Comparison of ENCODE assay signal across 22 cellular contexts in genomic region chr6:30944051-30944450, GRCh38. TPM values are rescaled to one million over a fixed set of nuclear protein-coding genes. Genes with fewer than 3 reads are reported as not detected.
DNase-seq lines count a peak whose midpoint lies in the region; ATAC-seq, FAIRE-seq and TF ChIP-seq lines count a peak whose summit lies in the region.
"Had no signal": no experiment of that assay in that cellular context is flagged by ENCODE, and none has a peak within 500 bp of the region (broad histone marks: within the 10 kb centered on the region; RNA-seq: fewer than 3 reads in every experiment).

No MANE protein-coding gene starts in this region.

- 88% methylated on average over 4 of the region's 4 CpGs; no CpG with 5 or more reads in 1 of the 2 experiments for WGBS in H1 (ENCODE audit: extremely low coverage in 1 of 2, insufficient coverage in 1 of 2, insufficient read length in 1 of 2, insufficient replicate concordance in 2 of 2, low coverage in 1 of 2, low lambda C conversion rate in 2 of 2, missing lambda C conversion rate in 1 of 2), 2 experiments

- no peak overlapping the region for H3K4me2 ChIP-seq in H1 (ENCODE audit: insufficient read depth in 1 of 2, low read depth in 2 of 2, low read length in 2 of 2)

- no peak for TF ChIP-seq POLR2A in H1 (IDR thresholded peaks at IDR 0.05; ENCODE audit: control extremely low read depth in 1 of 2, low read depth in 2 of 2, low read length in 2 of 2)

- no peak for TF ChIP-seq EP300 in H1 (IDR thresholded peaks at IDR 0.05; ENCODE audit: borderline replicate concordance in 1 of 2, low read depth in 2 of 2, low read length in 2 of 2)

- no peaks in the 10 kb centered on the region for H3K79me1 ChIP-seq in H1 (ENCODE audit: low read depth, low read length)

- no peak overlapping the region for H3K56ac ChIP-seq in H1 (replicated peaks; ENCODE audit: insufficient read length, low read depth, low read length)

- CTCF ChIA-PET in WTC11 (lab: Charles Lee) (interaction anchor here (2.9 to 4.7 kb wide), 2 partner anchors 12 to 126 kb away, joined by 29 to 50 read pairs; no protein-coding TSS in a partner anchor), H1 (lab: Charles Lee; ENCODE audit: partially characterized antibody) (interaction anchor here (0.6 to 4.5 kb wide), 9 partner anchors 11 to 266 kb away, joined by 3 to 26 read pairs (median 4); no protein-coding TSS in a partner anchor)

- H3K27me3 ChIP-seq in H1 (replicated peaks in 1 of 4; ENCODE audit: control insufficient read depth in 3 of 4, extremely low read depth in 1 of 4, insufficient read depth in 3 of 4, low read length in 3 of 4) = no peaks in the 10 kb centered on the region; a peak in 1 of 7 replicates
- H3K27me3 ChIP-seq in right atrium auricular region = no peaks in the 10 kb centered on the region

- no peaks in the 10 kb centered on the region for H3K79me2 ChIP-seq in H1 (ENCODE audit: control insufficient read depth in 1 of 2, insufficient read depth in 2 of 2, low read length in 2 of 2)

- H3K4me3 ChIP-seq in H1 (ENCODE audit: extremely low read depth in 1 of 4, insufficient read depth in 2 of 4, low read depth in 3 of 4, low read length in 4 of 4) = no peak overlapping the region
- no peak overlapping the region for H3K4me3 ChIP-seq in right atrium auricular region
- H3K4me3 ChIP-seq: GM12878 had no signal

- no peak overlapping the region for H3K4ac ChIP-seq in H1 (replicated peaks; ENCODE audit: insufficient read length, low read depth, low read length)

- DNase-seq in WTC11 (ENCODE audit: low spot score) (no peak), H1 (ENCODE audit: low read depth in 1 of 2, low spot score in 2 of 2) (no peak), NCI-H2196 treated with DMSO at 0.1 percent for 48 hours (lab: John Stamatoyannopoulos, UW; ENCODE audit: unreplicated experiment) (no peak), right atrium auricular region (ENCODE audit: low spot score) (no peak)
- DNase-seq: BE2C; C1 segment of cervical spinal cord; CD4-positive, CD25-positive, alpha-beta regulatory T cell; CD8-positive, alpha-beta memory T cell; COR-L47; DMS 273 treated with DMSO at 0.1 percent for 48 hours; DMS53; DND-41; EL; GOT3; H9; IMR-90; KBM-7 had no signal

- TF ChIP-seq CTCF in WTC11 (IDR thresholded peaks at IDR 0.05) (no peak), H1 (IDR thresholded peaks at IDR 0.05; ENCODE audit: control extremely low read depth in 1 of 3, insufficient read depth in 1 of 3, low read depth in 1 of 3, low read length in 3 of 3) (no peak), right atrium auricular region (IDR thresholded peaks at IDR 0.05) (no peak)

- no peaks in the 10 kb centered on the region; the same call in 1 of the 2 replicates for H3K23me2 ChIP-seq in H1 (ENCODE audit: low read depth, low read length)

- peaks cover 6% of the 10 kb centered on the region for H3K9me3 Mint-ChIP-seq in WTC11
- H3K9me3 Mint-ChIP-seq: CD8-positive, alpha-beta memory T cell; H9 had no signal

- no peak overlapping the region for H4K5ac ChIP-seq in H1 (ENCODE audit: insufficient read length, low read depth, low read length)

- H3K27ac Mint-ChIP-seq in WTC11 = peak overlapping the region; percentile 15; the same call in 1 of the 2 replicates
- H3K27ac Mint-ChIP-seq: CD4-positive, CD25-positive, alpha-beta regulatory T cell; CD8-positive, alpha-beta memory T cell had no signal

- H2BK12ac ChIP-seq in H1 (ENCODE audit: low read depth, low read length) = peak overlapping the region; percentile 71; the same call in 1 of the 2 replicates

- no peak for FAIRE-seq in H1 (lab: Jason Lieb, UNC)
- FAIRE-seq: GM12878 had no signal

- no peak overlapping the region for H2AFZ ChIP-seq in H1 (ENCODE audit: low read length)

- H3K9me3 ChIP-seq in H1 (ENCODE audit: insufficient read depth in 2 of 2, low read depth in 1 of 2, low read length in 1 of 2) = no peaks in the 10 kb centered on the region
- H3K9me3 ChIP-seq in right atrium auricular region = no peaks in the 10 kb centered on the region
- H3K9me3 ChIP-seq: BE2C had no signal

- no peak overlapping the region for H3K27ac ChIP-seq in H1 (ENCODE audit: low read depth, low read length)
- no peak overlapping the region for H3K27ac ChIP-seq in right atrium auricular region
- H3K27ac ChIP-seq: HL-60 had no signal

- H3K9ac ChIP-seq in H1 (replicated peaks in 1 of 4; ENCODE audit: extremely low read depth in 1 of 4, low read depth in 3 of 4, low read length in 3 of 4) = no peak overlapping the region

- H4K8ac ChIP-seq in H1 (ENCODE audit: extremely low read depth, insufficient read depth, low read length) = no peak overlapping the region

- H3K18ac ChIP-seq in H1 (ENCODE audit: extremely low read depth, low read length) = no peak overlapping the region

- H4K91ac ChIP-seq in H1 (replicated peaks; ENCODE audit: insufficient read length, low read length) = no peak overlapping the region

- no peaks in the 10 kb centered on the region for H3K36me3 Mint-ChIP-seq in WTC11
- H3K36me3 Mint-ChIP-seq: CD4-positive, CD25-positive, alpha-beta regulatory T cell had no signal

- H2BK120ac ChIP-seq in H1 (replicated peaks; ENCODE audit: low read depth, low read length) = no peak overlapping the region

- peaks cover 36% of the 10 kb centered on the region for H3K4me1 Mint-ChIP-seq in WTC11

- no peaks in the 10 kb centered on the region for H4K20me1 ChIP-seq in H1 (replicated peaks in 1 of 2; ENCODE audit: control insufficient read depth in 1 of 2, insufficient read depth in 2 of 2, low read length in 2 of 2)

- ATAC-seq in WTC11 = no peak
- ATAC-seq: GM12878 had no signal

- no peak overlapping the region for H3K4me3 Mint-ChIP-seq in WTC11
- H3K4me3 Mint-ChIP-seq: CD4-positive, CD25-positive, alpha-beta regulatory T cell; CD8-positive, alpha-beta memory T cell; H9 had no signal

- H2BK15ac ChIP-seq in H1 (ENCODE audit: low read length) = no peak overlapping the region

- H3K27me3 Mint-ChIP-seq in WTC11 (ENCODE audit: low read depth) = peaks cover 3% of the 10 kb centered on the region

- no peaks in the 10 kb centered on the region for H3K36me3 ChIP-seq in H1 (ENCODE audit: control insufficient read depth in 2 of 4, insufficient read depth in 4 of 4, low read length in 3 of 4)
- H3K36me3 ChIP-seq in right atrium auricular region = no peaks in the 10 kb centered on the region
- H3K36me3 ChIP-seq: BE2C had no signal

- H3K23ac ChIP-seq in H1 (ENCODE audit: insufficient read length) = no peak overlapping the region

- no peak overlapping the region for H2AK5ac ChIP-seq in H1 (ENCODE audit: low read depth, low read length)

- POLR2A ChIA-PET in WTC11 (lab: Charles Lee) = no interaction called here
- POLR2A ChIA-PET in H1 (lab: Charles Lee; ENCODE audit: partially characterized antibody) = no interaction called here

- H3K14ac ChIP-seq in H1 (ENCODE audit: insufficient read length) = no peak overlapping the region

- no peak overlapping the region for H2BK5ac ChIP-seq in H1 (ENCODE audit: low read depth, low read length)

- TF ChIP-seq RAD21 in H1 (IDR thresholded peaks at IDR 0.05 in 1 of 2, conservative IDR thresholded peaks at IDR 0.05 in 1 of 2; ENCODE audit: low read depth in 2 of 2, low read length in 2 of 2) = no peak

- no peak overlapping the region for H2BK20ac ChIP-seq in H1 (ENCODE audit: low read length)

- H3K4me1 ChIP-seq in H1 (replicated peaks in 1 of 4; ENCODE audit: control insufficient read depth in 3 of 4, insufficient read depth in 4 of 4, low read length in 3 of 4) (peaks cover 6 to 9% (median 8%) of the 10 kb centered on the region in 4 experiments), right atrium auricular region (peaks cover 0 to 12% of the 10 kb centered on the region in 2 donors)
- H3K4me1 ChIP-seq: BE2C had no signal

RNA-seq across cellular contexts. Expression of gene MUCL3, which starts 3.3 kb away (rescaled TPM):
- total RNA-seq in WTC11 (2021) (0.15 to 0.21 TPM (median 0.18 TPM) in 3 replicates), right atrium auricular region (not detected)
- total RNA-seq in H1 (2021; fragmentation: NEBNext Ultra II Directional; extraction: Animal tissue kit (Norgen Biotek cat#: 25700)) = 0.08 and 0.37 TPM in 2 replicates
- 0.15 and 0.22 TPM in 2 replicates for polyA plus RNA-seq in H1 (2011; rRNA removed)
- polyA plus RNA-seq in H1 (2011; cell fraction: cytosol; rRNA removed) = 0.18 TPM
- 0.41 TPM for polyA plus RNA-seq in H1 (2011; cell fraction: nucleus; rRNA removed)
- 0.19 to 0.34 TPM (median 0.26 TPM) in 4 replicates for polyA plus RNA-seq in H1 (2012, experiment 1 of 2)
- not detected for polyA plus RNA-seq in H1 (2012, experiment 2 of 2)
- polyA plus RNA-seq in H1 (2013, experiment 1 of 2) = 0.59 TPM
- polyA plus RNA-seq in H1 (2013, experiment 2 of 2) = 0.50 TPM
- polyA minus RNA-seq in H1 (2011; rRNA and poly(A)+ RNA removed) = 0.10 and 0.13 TPM in 2 replicates
- not detected for polyA minus RNA-seq in H1 (2011; cell fraction: cytosol; rRNA and poly(A)+ RNA removed)
- polyA minus RNA-seq in H1 (2011; cell fraction: nucleus; rRNA and poly(A)+ RNA removed) = not detected
- total RNA-seq: A172; CD4-positive, CD25-positive, alpha-beta regulatory T cell; CD8-positive, alpha-beta memory T cell; G401; HT1080; IMR-90 had no signal
- polyA plus RNA-seq: CD4-positive, CD25-positive, alpha-beta regulatory T cell; CD8-positive, alpha-beta memory T cell; IMR-90 had no signal

RNA-seq across cellular contexts. Expression of gene SFTA2, which starts 12.1 kb away (rescaled TPM):
- total RNA-seq in WTC11 (2021) = 0.66 to 0.80 TPM in 2 of 3 replicates, not detected in the other
- not detected in 2 replicates for total RNA-seq in H1 (2021; fragmentation: NEBNext Ultra II Directional; extraction: Animal tissue kit (Norgen Biotek cat#: 25700))
- not detected in 2 replicates for polyA plus RNA-seq in H1 (2011; rRNA removed)
- polyA plus RNA-seq in H1 (2011; cell fraction: cytosol; rRNA removed) = not detected
- polyA plus RNA-seq in H1 (2011; cell fraction: nucleus; rRNA removed) = not detected
- polyA plus RNA-seq in H1 (2012, experiment 1 of 2) = not detected in 4 replicates
- polyA plus RNA-seq in H1 (2012, experiment 2 of 2) = not detected
- polyA plus RNA-seq in H1 (2013, experiment 1 of 2) = not detected
- not detected for polyA plus RNA-seq in H1 (2013, experiment 2 of 2)
- not detected in 2 replicates for polyA minus RNA-seq in H1 (2011; rRNA and poly(A)+ RNA removed)
- polyA minus RNA-seq in H1 (2011; cell fraction: cytosol; rRNA and poly(A)+ RNA removed) = not detected
- polyA minus RNA-seq in H1 (2011; cell fraction: nucleus; rRNA and poly(A)+ RNA removed) = not detected
- total RNA-seq in right atrium auricular region = not detected
- total RNA-seq: A172; CD4-positive, CD25-positive, alpha-beta regulatory T cell; CD8-positive, alpha-beta memory T cell; G401; H9; HT1080; IMR-90 had no signal
- polyA plus RNA-seq: CD8-positive, alpha-beta memory T cell; IMR-90 had no signal

RNA-seq across cellular contexts. Expression of gene VARS2, which starts 30.0 kb away (rescaled TPM):
- total RNA-seq in WTC11 (2021) (65.6 to 74.1 TPM (median 69.9 TPM) in 3 replicates), right atrium auricular region (10 to 100 TPM; 12.1 to 13.6 TPM)
- 41.2 and 47.7 TPM in 2 replicates for total RNA-seq in H1 (2021; fragmentation: NEBNext Ultra II Directional; extraction: Animal tissue kit (Norgen Biotek cat#: 25700))
- 26.8 and 34.8 TPM in 2 replicates for polyA plus RNA-seq in H1 (2011; rRNA removed)
- 36.0 TPM for polyA plus RNA-seq in H1 (2011; cell fraction: cytosol; rRNA removed)
- 180 TPM for polyA plus RNA-seq in H1 (2011; cell fraction: nucleus; rRNA removed)
- polyA plus RNA-seq in H1 (2012, experiment 1 of 2) = 20.8 to 48.2 TPM (median 43.6 TPM) in 4 replicates
- polyA plus RNA-seq in H1 (2012, experiment 2 of 2) = 31.4 TPM
- polyA plus RNA-seq in H1 (2013, experiment 1 of 2) = 25.2 TPM
- 23.4 TPM for polyA plus RNA-seq in H1 (2013, experiment 2 of 2)
- polyA minus RNA-seq in H1 (2011; rRNA and poly(A)+ RNA removed) = 34.0 and 41.2 TPM in 2 replicates
- 25.2 TPM for polyA minus RNA-seq in H1 (2011; cell fraction: cytosol; rRNA and poly(A)+ RNA removed)
- polyA minus RNA-seq in H1 (2011; cell fraction: nucleus; rRNA and poly(A)+ RNA removed) = 32.4 TPM

RNA-seq across cellular contexts. Expression of gene GTF2H4, which starts 36.0 kb away (rescaled TPM):
- total RNA-seq in WTC11 (2021) (46.2 to 49.7 TPM (median 49.2 TPM) in 3 replicates), right atrium auricular region (1 to 10 TPM; 3.6 to 4.0 TPM)
- 49.5 and 53.4 TPM in 2 replicates for total RNA-seq in H1 (2021; fragmentation: NEBNext Ultra II Directional; extraction: Animal tissue kit (Norgen Biotek cat#: 25700))
- polyA plus RNA-seq in H1 (2011; rRNA removed) = 42.3 and 46.2 TPM in 2 replicates
- polyA plus RNA-seq in H1 (2011; cell fraction: cytosol; rRNA removed) = 42.7 TPM
- polyA plus RNA-seq in H1 (2011; cell fraction: nucleus; rRNA removed) = 147 TPM
- 36.6 to 48.0 TPM (median 43.7 TPM) in 4 replicates for polyA plus RNA-seq in H1 (2012, experiment 1 of 2)
- polyA plus RNA-seq in H1 (2012, experiment 2 of 2) = 81.6 TPM
- polyA plus RNA-seq in H1 (2013, experiment 1 of 2) = 42.6 TPM
- polyA plus RNA-seq in H1 (2013, experiment 2 of 2) = 40.8 TPM
- 27.0 and 29.0 TPM in 2 replicates for polyA minus RNA-seq in H1 (2011; rRNA and poly(A)+ RNA removed)
- polyA minus RNA-seq in H1 (2011; cell fraction: cytosol; rRNA and poly(A)+ RNA removed) = 13.8 TPM
- polyA minus RNA-seq in H1 (2011; cell fraction: nucleus; rRNA and poly(A)+ RNA removed) = 39.6 TPM

RNA-seq across cellular contexts. Expression of gene MUC21, which starts 39.5 kb away (rescaled TPM):
- total RNA-seq in WTC11 (2021) (not detected in 3 replicates), right atrium auricular region (not detected)
- not detected in 2 replicates for total RNA-seq in H1 (2021; fragmentation: NEBNext Ultra II Directional; extraction: Animal tissue kit (Norgen Biotek cat#: 25700))
- polyA plus RNA-seq in H1 (2011; rRNA removed) = not detected in 2 replicates
- polyA plus RNA-seq in H1 (2011; cell fraction: cytosol; rRNA removed) = 0.04 TPM
- 0.06 TPM for polyA plus RNA-seq in H1 (2011; cell fraction: nucleus; rRNA removed)
- polyA plus RNA-seq in H1 (2012, experiment 1 of 2) = not detected in 4 replicates
- polyA plus RNA-seq in H1 (2012, experiment 2 of 2) = not detected
- not detected for polyA plus RNA-seq in H1 (2013, experiment 1 of 2)
- not detected for polyA plus RNA-seq in H1 (2013, experiment 2 of 2)
- polyA minus RNA-seq in H1 (2011; rRNA and poly(A)+ RNA removed) = not detected in 2 replicates
- not detected for polyA minus RNA-seq in H1 (2011; cell fraction: cytosol; rRNA and poly(A)+ RNA removed)
- polyA minus RNA-seq in H1 (2011; cell fraction: nucleus; rRNA and poly(A)+ RNA removed) = not detected
- total RNA-seq: A172; CD4-positive, CD25-positive, alpha-beta regulatory T cell; CD8-positive, alpha-beta memory T cell; G401; GM12878; H9; HT1080; IMR-90 had no signal
- polyA plus RNA-seq: CD4-positive, CD25-positive, alpha-beta regulatory T cell; CD8-positive, alpha-beta memory T cell; IMR-90 had no signal
